In genomic region chr17:82296511-82297279, GRCh38 we compare ENCODE assay signal across 8 cellular contexts. TPM values are rescaled to one million over a fixed set of nuclear protein-coding genes. Genes with fewer than 3 reads are reported as not detected.
DNase-seq lines count a peak whose midpoint lies in the region; ATAC-seq and TF ChIP-seq lines count a peak whose summit lies in the region.

No MANE protein-coding gene starts in this region.

- H3K27me3 Mint-ChIP-seq in endodermal cell (ENCODE audit: insufficient read depth), result peaks cover 23% of the 10 kb centered on the region

- peaks cover 36% of the 10 kb centered on the region for H3K4me1 ChIP-seq in psoas muscle
- H3K4me1 ChIP-seq in endodermal cell (ENCODE audit: control insufficient read depth, insufficient read depth, low read length), result no peaks in the 10 kb centered on the region

- H3K9me3 ChIP-seq in psoas muscle (no peaks in the 10 kb centered on the region), endodermal cell (ENCODE audit: control insufficient read depth, low read length) (no peaks in the 10 kb centered on the region)

- ATAC-seq in psoas muscle, result no peak
- no peak for ATAC-seq in GM21447 (IDR thresholded peaks at IDR 0.05; ENCODE audit: unreplicated experiment)
- no peak for ATAC-seq in GM18505 (IDR thresholded peaks at IDR 0.05; ENCODE audit: unreplicated experiment)

- no peaks in the 10 kb centered on the region for H3K27me3 ChIP-seq in dorsolateral prefrontal cortex
- no peaks in the 10 kb centered on the region for H3K27me3 ChIP-seq in psoas muscle (ENCODE audit: insufficient read depth in 3 of 3, low read length in 2 of 3)
- no peaks in the 10 kb centered on the region for H3K27me3 ChIP-seq in endodermal cell (ENCODE audit: control insufficient read depth, insufficient read depth, low read length, poor library complexity, severe bottlenecking)

- H3K36me3 Mint-ChIP-seq in endodermal cell (ENCODE audit: low read depth), result no peaks in the 10 kb centered on the region

- no peak for TF ChIP-seq POLR2A in GM18505 (IDR thresholded peaks at IDR 0.05; ENCODE audit: borderline replicate concordance, extremely low read depth, insufficient read depth, insufficient read length)

- H3K27ac Mint-ChIP-seq in endodermal cell, result no peak overlapping the region

- TF ChIP-seq CTCF in dorsolateral prefrontal cortex (IDR thresholded peaks at IDR 0.05 in 54 of 56, conservative IDR thresholded peaks at IDR 0.05 in 2 of 56; ENCODE audit: low read depth in 1 of 56, partially characterized antibody in 56 of 56), result no peak
- no peak for TF ChIP-seq CTCF in psoas muscle (IDR thresholded peaks at IDR 0.05)
- no peak for TF ChIP-seq CTCF in endodermal cell (conservative IDR thresholded peaks at IDR 0.05)

- intact Hi-C loops in dorsolateral prefrontal cortex (cut with DNase I), result loop anchor here in 1 of 2 donors (2.0 to 10.0 kb wide), 2 partner anchors 58 to 262 kb away; partner anchors contain the start of genes DCXR and RAC3
- intact Hi-C loops in psoas muscle (cut with DNase I), result no loop called here

- DNase-seq in NCI-H748 treated with DMSO at 0.1 percent for 48 hours (lab: John Stamatoyannopoulos, UW) (peak; percentile 17), dorsolateral prefrontal cortex (no peak), psoas muscle (no peak), endodermal cell (no peak), HuH-7 (ENCODE audit: low spot score) (no peak)

- H3K4me3 Mint-ChIP-seq in endodermal cell, result no peak overlapping the region

- H3K27ac ChIP-seq in dorsolateral prefrontal cortex (peak overlapping the region in 57 of 59 donors; percentile 9 to 94 (median 86)), psoas muscle (peak overlapping the region; percentile 93), endodermal cell (ENCODE audit: low read depth, low read length) (no peak overlapping the region)

- H3K9me3 Mint-ChIP-seq in endodermal cell, result no peaks in the 10 kb centered on the region

- no peak overlapping the region for H3K9ac ChIP-seq in endodermal cell (ENCODE audit: extremely low read depth, low read length, poor library complexity, severe bottlenecking)

- H3K4me3 ChIP-seq in GM08714 (ENCODE audit: low read length) (peak overlapping the region; percentile 69; the same call in 1 of the 2 replicates), dorsolateral prefrontal cortex (peak overlapping the region in 50 of 59 donors; percentile 7 to 73 (median 56)), psoas muscle (peak overlapping the region; percentile 67), endodermal cell (ENCODE audit: low read length) (no peak overlapping the region)

- H3K4me1 Mint-ChIP-seq in endodermal cell, result peaks cover 8% of the 10 kb centered on the region

- 33 to 49% (median 39%) methylated on average over 7 of the region's 7 CpGs for WGBS in psoas muscle, 3 donors
- 75 to 85% methylated on average over 4 to 5 of the region's 7 CpGs for WGBS in endodermal cell (ENCODE audit: insufficient coverage in 1 of 2, insufficient read length in 1 of 2), 2 experiments

- H3K36me3 ChIP-seq in psoas muscle (ENCODE audit: insufficient read depth in 1 of 2, low read depth in 1 of 2) (no peaks in the 10 kb centered on the region), endodermal cell (ENCODE audit: control insufficient read depth, insufficient read depth, low read length) (no peaks in the 10 kb centered on the region)

RNA-seq across cellular contexts. Expression of gene CD7, which starts 20.7 kb away (rescaled TPM):
- total RNA-seq in dorsolateral prefrontal cortex (1 to 10 TPM in 24 of 120 experiments, under 1 TPM in 50, not detected in 46; 0.24 to 2.2 (median 0.71) TPM), psoas muscle (under 1 TPM in 3 of 4 donors, not detected in 1; 0.18 to 0.81 (median 0.71) TPM), endodermal cell (under 1 TPM; 0.55 to 0.80 TPM)
- polyA plus RNA-seq in psoas muscle, result under 1 TPM; 0.13 to 0.19 (median 0.16) TPM
- 0.75 TPM for polyA plus RNA-seq in endodermal cell (2013, experiment 1 of 2)
- polyA plus RNA-seq in endodermal cell (2013, experiment 2 of 2), result 0.58 TPM

RNA-seq across cellular contexts. Expression of gene CSNK1D, which starts 23.2 kb away (rescaled TPM):
- total RNA-seq in dorsolateral prefrontal cortex, result 100 to 1,000 TPM in 117 of 120 experiments, 10 to 100 TPM in 3; 96.2 to 160 (median 125) TPM
- 100 to 1,000 TPM in 3 of 4 donors, 10 to 100 TPM in 1; 73.5 to 139 (median 116) TPM for total RNA-seq in psoas muscle
- 100 to 1,000 TPM in 1 of 3 donors, 10 to 100 TPM in 2; 74.3 to 124 (median 92.7) TPM for polyA plus RNA-seq in psoas muscle
- 100 to 1,000 TPM; 104 to 143 TPM for total RNA-seq in endodermal cell
- 101 TPM for polyA plus RNA-seq in endodermal cell (2013, experiment 1 of 2)
- polyA plus RNA-seq in endodermal cell (2013, experiment 2 of 2), result 74.7 TPM

RNA-seq across cellular contexts. Expression of gene SECTM1, which starts 36.9 kb away (rescaled TPM):
- total RNA-seq in dorsolateral prefrontal cortex (10 to 100 TPM in 3 of 120 experiments, 1 to 10 TPM in 85, under 1 TPM in 30, not detected in 2; 0.33 to 16.8 (median 1.9) TPM), psoas muscle (1 to 10 TPM; 1.2 to 2.3 (median 1.7) TPM), endodermal cell (not detected)
- 1 to 10 TPM in 2 of 3 donors, under 1 TPM in 1; 0.70 to 1.2 (median 1.0) TPM for polyA plus RNA-seq in psoas muscle
- 0.50 TPM for polyA plus RNA-seq in endodermal cell (2013, experiment 1 of 2)
- polyA plus RNA-seq in endodermal cell (2013, experiment 2 of 2), result 0.12 TPM
